1 cellular context compared by ENCODE assay signal in genomic region chr15:56996746-56997470, GRCh38.
TF ChIP-seq lines count a peak whose summit lies in the region.

No MANE protein-coding gene starts in this region.

TF ChIP-seq in A549, 52 proteins besides CTCF, POLR2A, EP300 and RAD21 (continued from another document):
- no peak for TF ChIP-seq MAX (IDR thresholded peaks at IDR 0.05)
